Comparison of ENCODE assay signal across 13 cellular contexts in genomic region chr2:69036926-69037325, GRCh38. TPM values are rescaled to one million over a fixed set of nuclear protein-coding genes. Genes with fewer than 3 reads are reported as not detected.
"Had no signal": no experiment of that assay in that cellular context is flagged by ENCODE, and none has a peak within 500 bp of the region (broad histone marks: within the 10 kb centered on the region; RNA-seq: fewer than 3 reads in every experiment).

No MANE protein-coding gene starts in this region.

- H3K27me3 ChIP-seq: dorsolateral prefrontal cortex, gastroesophageal sphincter, neural progenitor cell, thyroid gland had no signal

- H3K27ac ChIP-seq: dorsolateral prefrontal cortex, gastroesophageal sphincter, neural progenitor cell, parathyroid adenoma, thyroid gland had no signal

- H3K4me1 ChIP-seq: parathyroid adenoma had no signal

- H3K9me3 ChIP-seq: gastroesophageal sphincter, thyroid gland had no signal

- H3K4me3 Mint-ChIP-seq: activated B cell treated with CpG ODN at 0.5 μM for 24 hours; activated CD4-positive, alpha-beta T cell treated with anti-CD3 and anti-CD28 coated beads, Interleukin-2, amount 10 ng/mL, durations not matched to agents 24 days and 14 days; activated naive CD4-positive, alpha-beta T cell treated with anti-CD3 and anti-CD28 coated beads, Interleukin-2, amount 10 ng/mL, durations not matched to agents 7 days and 5 days; activated T-helper 17 cell treated with anti-CD3 and anti-CD28 coated beads, Interleukin-2, amount 50 U/mL, for 72 hours; neural progenitor cell; T-helper 1 cell treated with Interleukin-12 subunit alpha and Interleukin-12 subunit beta and Interleukin-4 antibody, amounts not matched to agents 30 μg/mL and 1 μg/mL, for 36 hours had no signal

- FAIRE-seq: endometrium, urothelium cell line had no signal

- H3K36me3 Mint-ChIP-seq: activated naive CD4-positive, alpha-beta T cell treated with anti-CD3 and anti-CD28 coated beads, Interleukin-2, amount 10 ng/mL, durations not matched to agents 7 days and 5 days had no signal

- H3K4me2 ChIP-seq: neural progenitor cell had no signal

- H3K9me3 Mint-ChIP-seq: activated B cell treated with CpG ODN at 0.5 μM for 24 hours; activated CD4-positive, alpha-beta T cell treated with anti-CD3 and anti-CD28 coated beads, Interleukin-2, amount 10 ng/mL, durations not matched to agents 24 days and 14 days; activated naive CD4-positive, alpha-beta T cell treated with anti-CD3 and anti-CD28 coated beads, Interleukin-2, amount 10 ng/mL, durations not matched to agents 7 days and 5 days; activated T-helper 17 cell treated with anti-CD3 and anti-CD28 coated beads, Interleukin-2, amount 50 U/mL, for 72 hours; neural progenitor cell; T-helper 1 cell treated with Interleukin-12 subunit alpha and Interleukin-12 subunit beta and Interleukin-4 antibody, amounts not matched to agents 30 μg/mL and 1 μg/mL, for 36 hours had no signal

- H3K36me3 ChIP-seq: neural progenitor cell, thyroid gland had no signal

- H2AFZ ChIP-seq: neural progenitor cell, parathyroid adenoma had no signal

- H3K4me1 Mint-ChIP-seq: activated B cell treated with CpG ODN at 0.5 μM for 24 hours; activated CD4-positive, alpha-beta T cell treated with anti-CD3 and anti-CD28 coated beads, Interleukin-2, amount 10 ng/mL, durations not matched to agents 24 days and 14 days; activated naive CD4-positive, alpha-beta T cell treated with anti-CD3 and anti-CD28 coated beads, Interleukin-2, amount 10 ng/mL, durations not matched to agents 7 days and 5 days; activated T-helper 17 cell treated with anti-CD3 and anti-CD28 coated beads, Interleukin-2, amount 50 U/mL, for 72 hours had no signal

- H3K27ac Mint-ChIP-seq: activated B cell treated with CpG ODN at 0.5 μM for 24 hours; activated CD4-positive, alpha-beta T cell treated with anti-CD3 and anti-CD28 coated beads, Interleukin-2, amount 10 ng/mL, durations not matched to agents 24 days and 14 days; activated naive CD4-positive, alpha-beta T cell treated with anti-CD3 and anti-CD28 coated beads, Interleukin-2, amount 10 ng/mL, durations not matched to agents 7 days and 5 days; activated T-helper 17 cell treated with anti-CD3 and anti-CD28 coated beads, Interleukin-2, amount 50 U/mL, for 72 hours; neural progenitor cell; T-helper 1 cell treated with Interleukin-12 subunit alpha and Interleukin-12 subunit beta and Interleukin-4 antibody, amounts not matched to agents 30 μg/mL and 1 μg/mL, for 36 hours had no signal

- H3K9ac ChIP-seq: neural progenitor cell, parathyroid adenoma had no signal

- DNase-seq: activated B cell treated with CpG ODN at 0.5 μM for 24 hours; activated naive CD4-positive, alpha-beta T cell treated with anti-CD3 and anti-CD28 coated beads, Interleukin-2, amount 10 ng/mL, durations not matched to agents 7 days and 5 days; activated T-cell treated with anti-CD3 and anti-CD28 coated beads for 4 hours; dorsolateral prefrontal cortex; thyroid gland had no signal

- H3K79me2 ChIP-seq: parathyroid adenoma had no signal

- ATAC-seq: activated T-helper 17 cell treated with anti-CD3 and anti-CD28 coated beads, Interleukin-2, amount 50 U/mL, for 72 hours; gastroesophageal sphincter had no signal

- H3K4me3 ChIP-seq: dorsolateral prefrontal cortex, gastroesophageal sphincter, neural progenitor cell, thyroid gland had no signal

RNA-seq across cellular contexts. Expression of gene ANTXR1, which starts 23.9 kb away (rescaled TPM):
- total RNA-seq: activated B cell treated with CpG ODN at 0.5 μM for 24 hours; activated CD4-positive, alpha-beta T cell treated with anti-CD3 and anti-CD28 coated beads, Interleukin-2, amount 10 ng/mL, durations not matched to agents 24 days and 14 days had no signal
